ENCODE assay signal across 9 cellular contexts in genomic region chr3:66115858-66116654, GRCh38.
DNase-seq lines count a peak whose midpoint lies in the region; ATAC-seq and TF ChIP-seq lines count a peak whose summit lies in the region.
"Had no signal": no experiment of that assay in that cellular context is flagged by ENCODE, and none has a peak within 500 bp of the region (broad histone marks: within the 10 kb centered on the region; RNA-seq: fewer than 3 reads in every experiment).

No MANE protein-coding gene starts in this region.

- TF ChIP-seq CTCF in coronary artery (IDR thresholded peaks at IDR 0.05) (no peak), type B pancreatic cell (conservative IDR thresholded peaks at IDR 0.05) (no peak)

- H3K9ac ChIP-seq in HUES64 (ENCODE audit: low read depth, low read length): no peak overlapping the region

- H3K27me3 Mint-ChIP-seq in type B pancreatic cell: peaks cover 3% of the 10 kb centered on the region

- peaks cover 13% of the 10 kb centered on the region for H3K4me1 Mint-ChIP-seq in type B pancreatic cell (ENCODE audit: unreplicated experiment)
- H3K4me1 Mint-ChIP-seq in stimulated activated effector memory CD8-positive, alpha-beta T cell treated with anti-CD3 and anti-CD28 coated beads, Interleukin-12 subunit alpha, Interleukin-12 subunit beta, amount 100 ng/mL, for 72 hours: no peaks in the 10 kb centered on the region

- H3K9me3 Mint-ChIP-seq in type B pancreatic cell: no peaks in the 10 kb centered on the region
- no peaks in the 10 kb centered on the region for H3K9me3 Mint-ChIP-seq in stimulated activated effector memory CD8-positive, alpha-beta T cell treated with anti-CD3 and anti-CD28 coated beads, Interleukin-12 subunit alpha, Interleukin-12 subunit beta, amount 100 ng/mL, for 72 hours

- 76% methylated on average over 5 of the region's 6 CpGs for WGBS in HUES64

- ATAC-seq in HG02642 (IDR thresholded peaks at IDR 0.05; ENCODE audit: poor library complexity, unreplicated experiment): no peak
- no peak for ATAC-seq in stimulated activated effector memory CD8-positive, alpha-beta T cell treated with anti-CD3 and anti-CD28 coated beads, Interleukin-12 subunit alpha, Interleukin-12 subunit beta, amount 100 ng/mL, for 72 hours

- H3K4me3 ChIP-seq in HUES64 (ENCODE audit: low read length) (no peak overlapping the region), coronary artery (no peak overlapping the region)

- H3K27me3 ChIP-seq in HUES64 (ENCODE audit: insufficient read depth, low read length): no peaks in the 10 kb centered on the region

- H3K4me1 ChIP-seq in HUES64 (ENCODE audit: insufficient read depth, low read length): peaks cover 16% of the 10 kb centered on the region

- H3K36me3 Mint-ChIP-seq in type B pancreatic cell: no peaks in the 10 kb centered on the region
- H3K36me3 Mint-ChIP-seq in stimulated activated effector memory CD8-positive, alpha-beta T cell treated with anti-CD3 and anti-CD28 coated beads, Interleukin-12 subunit alpha, Interleukin-12 subunit beta, amount 100 ng/mL, for 72 hours: no peaks in the 10 kb centered on the region

- H3K27ac Mint-ChIP-seq in type B pancreatic cell: peak overlapping the region; percentile 9
- H3K27ac Mint-ChIP-seq in stimulated activated effector memory CD8-positive, alpha-beta T cell treated with anti-CD3 and anti-CD28 coated beads, Interleukin-12 subunit alpha, Interleukin-12 subunit beta, amount 100 ng/mL, for 72 hours: no peak overlapping the region

- H3K27ac ChIP-seq in HUES64 (ENCODE audit: low read depth, low read length): peak overlapping the region; percentile 34
- peak overlapping the region in 1 of 2 donors; percentile 46 for H3K27ac ChIP-seq in coronary artery

- H3K36me3 ChIP-seq in HUES64 (ENCODE audit: insufficient read depth, low read length): no peaks in the 10 kb centered on the region

- H3K9me3 ChIP-seq in HUES64 (ENCODE audit: insufficient read depth, low read depth, low read length): no peaks in the 10 kb centered on the region

- peak; percentile 79 for DNase-seq in coronary artery (ENCODE audit: low spot score)
- DNase-seq in kidney tubule cell (ENCODE audit: low spot score): peak; percentile 95
- DNase-seq in type B pancreatic cell (ENCODE audit: extremely low spot score, unreplicated experiment): no peak
- no peak for DNase-seq in UCSD-AML1 (lab: John Stamatoyannopoulos, UW; ENCODE audit: unreplicated experiment)
- no peak for DNase-seq in stimulated activated CD4-positive, alpha-beta T cell treated with anti-CD3 and anti-CD28 coated beads, Interleukin-4, amount 100 ng/mL, for 1 hour
- no peak for DNase-seq in stimulated activated effector memory CD8-positive, alpha-beta T cell treated with anti-CD3 and anti-CD28 coated beads, Interleukin-12 subunit alpha, Interleukin-12 subunit beta, amount 100 ng/mL, for 72 hours (ENCODE audit: low spot score in 2 of 2)
- DNase-seq: NCI-H1694 treated with DMSO at 0.1 percent for 48 hours had no signal

- H3K4me3 Mint-ChIP-seq in type B pancreatic cell: no peak overlapping the region
- no peak overlapping the region for H3K4me3 Mint-ChIP-seq in stimulated activated effector memory CD8-positive, alpha-beta T cell treated with anti-CD3 and anti-CD28 coated beads, Interleukin-12 subunit alpha, Interleukin-12 subunit beta, amount 100 ng/mL, for 72 hours

Comparison
In these comparisons a context has a peak if more than half of its experiments do, and no peak if none do; other contexts are left out.
1. DNase-seq: peak in coronary artery (single experiment) and kidney tubule cell (single experiment); none in type B pancreatic cell (single experiment), UCSD-AML1 (single experiment), stimulated activated CD4-positive, alpha-beta T cell treated with anti-CD3 and anti-CD28 coated beads, Interleukin-4, amount 100 ng/mL, for 1 hour (single experiment) and stimulated activated effector memory CD8-positive, alpha-beta T cell treated with anti-CD3 and anti-CD28 coated beads, Interleukin-12 subunit alpha, Interleukin-12 subunit beta, amount 100 ng/mL, for 72 hours (0 of 2).